8 cellular contexts compared by ENCODE assay signal in genomic region chr17:4366312-4367063, GRCh38. TPM values are rescaled to one million over a fixed set of nuclear protein-coding genes. Genes with fewer than 3 reads are reported as not detected.
DNase-seq lines count a peak whose midpoint lies in the region; ATAC-seq and TF ChIP-seq lines count a peak whose summit lies in the region.

Gene UBE2G1, minus strand, starts transcription at chr17:4366675. Its CDS starts 359 bp downstream, at chr17:4366316.

- no peaks in the 10 kb centered on the region for H3K9me2 ChIP-seq in PC-3 (replicated peaks; ENCODE audit: low read length)

- H3K27me3 ChIP-seq in PC-3 (ENCODE audit: low read length) (no peaks in the 10 kb centered on the region), mucosa of rectum (ENCODE audit: control insufficient read depth in 2 of 2, insufficient read depth in 2 of 2, low read length in 2 of 2) (no peaks in the 10 kb centered on the region)

- TF ChIP-seq CTCF in PC-3 (conservative IDR thresholded peaks at IDR 0.05; ENCODE audit: low read depth, low read length), result peak; percentile 22; the same call in 1 of the 2 replicates
- peak; percentile 49 for TF ChIP-seq CTCF in epithelial cell of proximal tubule (conservative IDR thresholded peaks at IDR 0.05; ENCODE audit: low read depth, low read length)

- peak; percentile 68 for ATAC-seq in GM21529 (IDR thresholded peaks at IDR 0.05; ENCODE audit: unreplicated experiment)
- ATAC-seq in PC-3, result peak; percentile 77

- peak within 1 kb of the TSS; percentile 95 for H3K4me2 ChIP-seq in PC-3 (ENCODE audit: low read length)

- intact Hi-C loops in PC-3 (cut with micrococcal nuclease), result loop anchor here (5.0 to 10.0 kb wide), 2 partner anchors 52 to 149 kb away; no protein-coding TSS in a partner anchor

- no peaks in the 10 kb centered on the region for H3F3A ChIP-seq in PC-3 (ENCODE audit: low read length, unreplicated experiment)

- peaks cover 49% of the 10 kb centered on the region for H3K79me2 ChIP-seq in PC-3 (ENCODE audit: low read length)

- H3K9me3 ChIP-seq in PC-3 (ENCODE audit: low read length) (no peaks in the 10 kb centered on the region), mucosa of rectum (ENCODE audit: control insufficient read depth in 2 of 2, low read length in 2 of 2) (no peaks in the 10 kb centered on the region)

- H3K9ac ChIP-seq in PC-3 (ENCODE audit: low read length) (peak within 1 kb of the TSS; percentile 92), mucosa of rectum (ENCODE audit: low read depth in 1 of 2, low read length in 2 of 2) (peak within 1 kb of the TSS; percentile 84 to 93)

- no peaks in the 10 kb centered on the region; the same call in 1 of the 2 replicates for H3K4me1 ChIP-seq in PC-3 (ENCODE audit: insufficient read depth, low read length)
- peaks cover 5 to 10% of the 10 kb centered on the region in 2 donors for H3K4me1 ChIP-seq in mucosa of rectum (ENCODE audit: control insufficient read depth in 2 of 2, insufficient read depth in 2 of 2, low read length in 2 of 2)

- no TSS peak for BruUV-seq in PC-3 (replicated peaks; lab: Mats Ljungman, UMichigan)

- DNase-seq in DMS153 treated with DMSO at 0.1 percent for 48 hours (lab: John Stamatoyannopoulos, UW; ENCODE audit: unreplicated experiment) (peak; percentile 76), PC-3 (peak; percentile 94), activated T-cell treated with anti-CD3 and anti-CD28 coated beads for 48 hours (ENCODE audit: low read depth) (peak; percentile 100), epithelial cell of proximal tubule (ENCODE audit: low read depth) (peak; percentile 39)
- DNase-seq in Jurkat, Clone E6-1 (ENCODE audit: low read depth, low spot score), result peak; percentile 94
- peak; percentile 99 for DNase-seq in stimulated activated CD8-positive, alpha-beta memory T cell treated with anti-CD3 and anti-CD28 coated beads, Interleukin-7, amount 100 ng/mL, for 1 hour (ENCODE audit: low read depth in 2 of 2)

- H4K20me1 ChIP-seq in PC-3 (ENCODE audit: low read length), result peaks cover 14% of the 10 kb centered on the region; the same call in 1 of the 2 replicates

- CTCF ChIA-PET in PC-3 (lab: Charles Lee), result no interaction called here

- peaks cover 4% of the 10 kb centered on the region; the same call in 1 of the 2 replicates for H3K36me3 ChIP-seq in PC-3 (ENCODE audit: low read depth, low read length)
- no peaks in the 10 kb centered on the region for H3K36me3 ChIP-seq in mucosa of rectum (ENCODE audit: control insufficient read depth in 2 of 2, insufficient read depth in 2 of 2, low read length in 2 of 2)

- peak within 1 kb of the TSS; percentile 87 for H2AFZ ChIP-seq in PC-3 (ENCODE audit: low read length)

- POLR2A ChIA-PET in PC-3 (lab: Charles Lee; ENCODE audit: unreplicated experiment), result no interaction called here

- H3K27ac ChIP-seq in PC-3 (ENCODE audit: low read length) (peak within 1 kb of the TSS; percentile 71), mucosa of rectum (ENCODE audit: low read depth in 2 of 2, low read length in 2 of 2) (peak within 1 kb of the TSS; percentile 89 to 98)

- H3K4me3 ChIP-seq in Jurkat, Clone E6-1 (ENCODE audit: low read length), result peak within 1 kb of the TSS; percentile 72
- H3K4me3 ChIP-seq in PC-3 (ENCODE audit: low read length) (peak within 1 kb of the TSS; percentile 84), epithelial cell of proximal tubule (ENCODE audit: low read depth, low read length) (peak within 1 kb of the TSS; percentile 95), mucosa of rectum (ENCODE audit: low read length in 2 of 2) (peak within 1 kb of the TSS; percentile 80 to 83)

RNA-seq across cellular contexts. Expression of gene UBE2G1, which starts in this region (rescaled TPM):
- polyA plus RNA-seq in Jurkat, Clone E6-1 (2012; ENCODE audit: insufficient read depth, insufficient read length), result 65.1 TPM
- total RNA-seq in PC-3 (2014; rRNA removed) (35.8 and 46.8 TPM in 2 replicates), epithelial cell of proximal tubule (65.4 and 68.1 TPM in 2 replicates)

Comparison
In these comparisons a context has a peak if more than half of its experiments do, and no peak if none do; other contexts are left out.
1. Peak in every context shown above with its lines: DNase-seq, ATAC-seq, H3K4me3 ChIP-seq and H3K27ac ChIP-seq.
2. DNase-seq: peak in every context shown above with its lines; median percentile 100 in activated T-cell treated with anti-CD3 and anti-CD28 coated beads for 48 hours; 99 in stimulated activated CD8-positive, alpha-beta memory T cell treated with anti-CD3 and anti-CD28 coated beads, Interleukin-7, amount 100 ng/mL, for 1 hour; 94 in Jurkat, Clone E6-1; 94 in PC-3; 76 in DMS153 treated with DMSO at 0.1 percent for 48 hours; 39 in epithelial cell of proximal tubule.